In the genomic region with DNA sequence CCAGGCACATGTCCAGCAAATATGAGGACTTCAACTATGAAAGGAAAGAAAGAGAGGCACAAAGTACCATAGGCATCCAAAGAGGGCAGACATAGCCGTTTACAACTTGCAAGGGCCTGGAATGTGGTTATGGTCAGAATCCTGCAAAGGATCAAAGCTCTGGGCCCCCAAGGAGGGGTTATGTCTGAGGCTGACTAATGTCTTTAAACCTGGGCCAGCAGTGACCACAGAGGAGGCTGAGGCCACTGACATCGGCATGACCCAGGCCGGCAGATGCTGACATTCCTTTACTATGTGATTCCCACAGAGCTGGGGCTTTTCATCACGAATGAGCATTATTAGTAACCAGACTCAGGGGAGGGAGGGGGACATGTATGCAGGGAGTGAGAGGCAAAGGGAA, we compare ENCODE assay signal across 13 cellular contexts.
DNase-seq lines count a peak whose midpoint lies in the region; ATAC-seq and TF ChIP-seq lines count a peak whose summit lies in the region.
"Had no signal": no experiment of that assay in that cellular context is flagged by ENCODE, and none has a peak within 500 bp of the region (broad histone marks: within the 10 kb centered on the region; RNA-seq: fewer than 3 reads in every experiment).

No MANE protein-coding gene starts in this region.

- TF ChIP-seq CTCF in SK-N-SH (IDR thresholded peaks at IDR 0.05) (no peak), fibroblast of the aortic adventitia (IDR thresholded peaks at IDR 0.05; ENCODE audit: insufficient read depth, low read length) (no peak)

- H3K9me2 ChIP-seq in SK-N-SH, result no peaks in the 10 kb centered on the region

- H3F3A ChIP-seq in SK-N-SH (replicated peaks; ENCODE audit: insufficient read depth), result peaks cover 15% of the 10 kb centered on the region

- no peak for TF ChIP-seq RAD21 in SK-N-SH (IDR thresholded peaks at IDR 0.05; ENCODE audit: low read length)

- intact Hi-C loops in Right ventricle myocardium inferior (cut with DNase I), result no loop called here

- H3K79me2 ChIP-seq in SK-N-SH (ENCODE audit: insufficient read depth), result no peaks in the 10 kb centered on the region

- ATAC-seq in Right ventricle myocardium inferior, result no peak
- ATAC-seq: stimulated activated naive CD8-positive, alpha-beta T cell treated with anti-CD3 and anti-CD28 coated beads, Interleukin-15, Interleukin-2, amounts not matched to agents 100 U/mL and 50 U/mL, for 24 hours; WTC11 had no signal

- H3K36me3 ChIP-seq in SK-N-SH (replicated peaks in 1 of 2; ENCODE audit: control insufficient read depth in 1 of 2, insufficient read depth in 2 of 2, low read length in 1 of 2), result no peaks in the 10 kb centered on the region

- peak overlapping the region; percentile 51; the same call in 1 of the 2 replicates for H3K9ac ChIP-seq in SK-N-SH

- H3K9me3 ChIP-seq in SK-N-SH, result no peaks in the 10 kb centered on the region

- H3K4me3 ChIP-seq in SK-N-SH (ENCODE audit: low read depth in 2 of 2, low read length in 1 of 2) (peak overlapping the region in 1 of 2 experiments; percentile 3; a peak in 1 of 4 replicates), fibroblast of the aortic adventitia (ENCODE audit: low read depth, low read length) (no peak overlapping the region), skeletal muscle cell (ENCODE audit: low read depth, low read length) (no peak overlapping the region)
- H3K4me3 ChIP-seq: SK-N-MC had no signal

- H3K27ac ChIP-seq in SK-N-SH (ENCODE audit: low read depth in 2 of 2, low read length in 1 of 2), result peak overlapping the region in 1 of 2 experiments; percentile 90; a peak in 2 of 4 replicates
- H3K27ac ChIP-seq: SK-N-MC had no signal

- POLR2A ChIA-PET in SK-N-SH (lab: Yijun Ruan, JAX), result no interaction called here

- no peaks in the 10 kb centered on the region for H4K20me1 ChIP-seq in SK-N-SH (ENCODE audit: insufficient read depth)

- CTCF ChIA-PET in SK-N-SH (lab: Yijun Ruan, JAX), result no interaction called here

- peaks cover 0 to 13% of the 10 kb centered on the region in 2 experiments; a peak in 1 of 4 replicates for H3K4me1 ChIP-seq in SK-N-SH (ENCODE audit: control insufficient read depth in 1 of 2, insufficient read depth in 2 of 2, low read depth in 1 of 2, low read length in 1 of 2)

- DNase-seq in GM03348 (ENCODE audit: low spot score) (peak; percentile 65), SK-N-SH (no peak), fibroblast of the aortic adventitia (ENCODE audit: low read depth) (peak; percentile 75), skeletal muscle cell (ENCODE audit: low read depth) (peak; percentile 40), Right ventricle myocardium inferior (ENCODE audit: missing footprints) (no peak), COLO829 (ENCODE audit: low spot score) (no peak), epidermal melanocyte (ENCODE audit: insufficient read length, low spot score) (no peak), anterior cingulate cortex (lab: John Stamatoyannopoulos, UW) (no peak)
- DNase-seq: CD4-positive, alpha-beta memory T cell; kidney; stimulated activated naive CD8-positive, alpha-beta T cell treated with anti-CD3 and anti-CD28 coated beads, Interleukin-15, Interleukin-2, amounts not matched to agents 100 U/mL and 50 U/mL, for 24 hours had no signal

- H3K27me3 ChIP-seq in SK-N-SH (ENCODE audit: insufficient read depth), result no peaks in the 10 kb centered on the region

- H3K4me2 ChIP-seq in SK-N-SH, result peak overlapping the region; percentile 67

- H2AFZ ChIP-seq in SK-N-SH (ENCODE audit: low read depth), result no peak overlapping the region

- 0 out of 4 replicates have a peak, but pooled peaks of 1 of the 2 experiments have one; percentile 51 for TF ChIP-seq EP300 in SK-N-SH (IDR thresholded peaks at IDR 0.05; ENCODE audit: borderline replicate concordance in 1 of 2, low read depth in 1 of 2, low read length in 1 of 2)

- 18% methylated on average over 2 of the region's 4 CpGs for WGBS in SK-N-SH (ENCODE audit: low lambda C conversion rate)

TF ChIP-seq in SK-N-SH, 30 proteins besides CTCF, POLR2A, EP300 and RAD21:
- TF ChIP-seq TEAD4 (IDR thresholded peaks at IDR 0.05; ENCODE audit: borderline replicate concordance, insufficient read depth) (peak; percentile 61; the same call in 1 of the 2 replicates), GABPA (IDR thresholded peaks at IDR 0.05; ENCODE audit: low read depth) (no peak), TCF12 (IDR thresholded peaks at IDR 0.05) (peak; percentile 86), RFX5 (IDR thresholded peaks at IDR 0.05; ENCODE audit: low read length) (no peak), SMC3 (IDR thresholded peaks at IDR 0.05; ENCODE audit: low read depth, low read length) (no peak), NFIC (IDR thresholded peaks at IDR 0.05; ENCODE audit: borderline replicate concordance) (peak; percentile 67), FOSL2 (IDR thresholded peaks at IDR 0.05; ENCODE audit: borderline replicate concordance, low read depth) (peak; percentile 15; the same call in 1 of the 2 replicates), JUND (IDR thresholded peaks at IDR 0.05) (peak; percentile 46), MAX (IDR thresholded peaks at IDR 0.05; ENCODE audit: low read depth) (no peak), RXRA (IDR thresholded peaks at IDR 0.05; ENCODE audit: borderline replicate concordance, low read depth) (peak; percentile 75; the same call in 1 of the 2 replicates), ZBTB33 (IDR thresholded peaks at IDR 0.05; ENCODE audit: borderline replicate concordance, low read depth) (no peak)
- TF ChIP-seq, protein P1, sequence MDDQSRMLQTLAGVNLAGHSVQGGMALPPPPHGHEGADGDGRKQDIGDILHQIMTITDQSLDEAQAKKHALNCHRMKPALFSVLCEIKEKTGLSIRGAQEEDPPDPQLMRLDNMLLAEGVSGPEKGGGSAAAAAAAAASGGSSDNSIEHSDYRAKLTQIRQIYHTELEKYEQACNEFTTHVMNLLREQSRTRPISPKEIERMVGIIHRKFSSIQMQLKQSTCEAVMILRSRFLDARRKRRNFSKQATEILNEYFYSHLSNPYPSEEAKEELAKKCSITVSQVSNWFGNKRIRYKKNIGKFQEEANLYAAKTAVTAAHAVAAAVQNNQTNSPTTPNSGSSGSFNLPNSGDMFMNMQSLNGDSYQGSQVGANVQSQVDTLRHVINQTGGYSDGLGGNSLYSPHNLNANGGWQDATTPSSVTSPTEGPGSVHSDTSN (IDR thresholded peaks at IDR 0.05), result peak; percentile 74
- TF ChIP-seq, protein P2, sequence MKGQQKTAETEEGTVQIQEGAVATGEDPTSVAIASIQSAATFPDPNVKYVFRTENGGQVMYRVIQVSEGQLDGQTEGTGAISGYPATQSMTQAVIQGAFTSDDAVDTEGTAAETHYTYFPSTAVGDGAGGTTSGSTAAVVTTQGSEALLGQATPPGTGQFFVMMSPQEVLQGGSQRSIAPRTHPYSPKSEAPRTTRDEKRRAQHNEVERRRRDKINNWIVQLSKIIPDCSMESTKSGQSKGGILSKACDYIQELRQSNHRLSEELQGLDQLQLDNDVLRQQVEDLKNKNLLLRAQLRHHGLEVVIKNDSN (IDR thresholded peaks at IDR 0.05; ENCODE audit: borderline replicate concordance, low read depth), result no peak
- TF ChIP-seq, protein P3, sequence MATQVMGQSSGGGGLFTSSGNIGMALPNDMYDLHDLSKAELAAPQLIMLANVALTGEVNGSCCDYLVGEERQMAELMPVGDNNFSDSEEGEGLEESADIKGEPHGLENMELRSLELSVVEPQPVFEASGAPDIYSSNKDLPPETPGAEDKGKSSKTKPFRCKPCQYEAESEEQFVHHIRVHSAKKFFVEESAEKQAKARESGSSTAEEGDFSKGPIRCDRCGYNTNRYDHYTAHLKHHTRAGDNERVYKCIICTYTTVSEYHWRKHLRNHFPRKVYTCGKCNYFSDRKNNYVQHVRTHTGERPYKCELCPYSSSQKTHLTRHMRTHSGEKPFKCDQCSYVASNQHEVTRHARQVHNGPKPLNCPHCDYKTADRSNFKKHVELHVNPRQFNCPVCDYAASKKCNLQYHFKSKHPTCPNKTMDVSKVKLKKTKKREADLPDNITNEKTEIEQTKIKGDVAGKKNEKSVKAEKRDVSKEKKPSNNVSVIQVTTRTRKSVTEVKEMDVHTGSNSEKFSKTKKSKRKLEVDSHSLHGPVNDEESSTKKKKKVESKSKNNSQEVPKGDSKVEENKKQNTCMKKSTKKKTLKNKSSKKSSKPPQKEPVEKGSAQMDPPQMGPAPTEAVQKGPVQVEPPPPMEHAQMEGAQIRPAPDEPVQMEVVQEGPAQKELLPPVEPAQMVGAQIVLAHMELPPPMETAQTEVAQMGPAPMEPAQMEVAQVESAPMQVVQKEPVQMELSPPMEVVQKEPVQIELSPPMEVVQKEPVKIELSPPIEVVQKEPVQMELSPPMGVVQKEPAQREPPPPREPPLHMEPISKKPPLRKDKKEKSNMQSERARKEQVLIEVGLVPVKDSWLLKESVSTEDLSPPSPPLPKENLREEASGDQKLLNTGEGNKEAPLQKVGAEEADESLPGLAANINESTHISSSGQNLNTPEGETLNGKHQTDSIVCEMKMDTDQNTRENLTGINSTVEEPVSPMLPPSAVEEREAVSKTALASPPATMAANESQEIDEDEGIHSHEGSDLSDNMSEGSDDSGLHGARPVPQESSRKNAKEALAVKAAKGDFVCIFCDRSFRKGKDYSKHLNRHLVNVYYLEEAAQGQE (IDR thresholded peaks at IDR 0.05; ENCODE audit: low read depth, low read length), result no peak

Comparison
In these comparisons a context has a peak if more than half of its experiments do, and no peak if none do; other contexts are left out.
1. DNase-seq: peak in GM03348 (single experiment), fibroblast of the aortic adventitia (single experiment) and skeletal muscle cell (single experiment); none in SK-N-SH (single experiment), Right ventricle myocardium inferior (single experiment), COLO829 (single experiment), epidermal melanocyte (single experiment) and anterior cingulate cortex (0 of 58).